ENCODE assay signal across 32 cellular contexts in the genomic region with DNA sequence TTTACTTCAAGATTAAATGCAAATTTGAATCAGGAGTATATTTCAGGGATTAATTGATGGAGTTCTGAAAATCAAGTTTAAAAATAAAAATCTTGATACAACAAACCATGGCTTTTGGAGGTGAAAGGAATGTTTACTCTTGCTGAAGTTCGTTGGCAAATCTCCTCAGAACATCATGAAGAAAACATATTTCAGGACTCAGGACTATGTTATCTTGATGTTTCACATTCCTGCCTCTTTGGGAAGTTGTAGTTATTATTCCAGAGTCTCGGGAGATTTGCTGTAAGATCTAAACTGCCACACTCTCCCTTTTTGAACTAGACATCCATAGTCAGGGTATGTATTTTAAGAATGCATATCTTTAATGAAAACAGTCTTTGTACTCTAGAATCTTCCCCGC.
A peak's percentile ranks its signal among the peaks of the same experiment; 100 is the strongest.
DNase-seq lines count a peak whose midpoint lies in the region; ATAC-seq, FAIRE-seq and TF ChIP-seq lines count a peak whose summit lies in the region.
"Had no signal": no experiment of that assay in that cellular context is flagged by ENCODE, and none has a peak within 500 bp of the region (broad histone marks: within the 10 kb centered on the region; RNA-seq: fewer than 3 reads in every experiment).

No MANE protein-coding gene starts in this region.

- no peak for ATAC-seq in HG03565 (IDR thresholded peaks at IDR 0.05; ENCODE audit: unreplicated experiment)
- ATAC-seq: A549; activated CD8-positive, alpha-beta memory T cell treated with anti-CD3 and anti-CD28 coated beads, Interleukin-2, amount 10 ng/mL, durations not matched to agents 7 days and 5 days; body of pancreas; HepG2; lower lobe of right lung; mucosa of descending colon; natural killer cell had no signal

- H3K4me3 Mint-ChIP-seq in nephron, result no peak overlapping the region
- H3K4me3 Mint-ChIP-seq: activated CD8-positive, alpha-beta memory T cell treated with anti-CD3 and anti-CD28 coated beads, Interleukin-2, amount 10 ng/mL, durations not matched to agents 7 days and 5 days; activated naive CD8-positive, alpha-beta T cell treated with anti-CD3 and anti-CD28 coated beads, Interleukin-2, amount 10 ng/mL, durations not matched to agents 7 days and 5 days; natural killer cell had no signal

- DNase-seq in EH (ENCODE audit: low read depth) (peak; percentile 13), amniotic epithelial cell (ENCODE audit: low read depth) (peak; percentile 75), NOMO-1 treated with dmso at 0.1 percent for 144 hours (lab: John Stamatoyannopoulos, UW; ENCODE audit: unreplicated experiment) (no peak), NCI-H526 (lab: John Stamatoyannopoulos, UW) (no peak), RCC 7860 (ENCODE audit: low spot score) (no peak)
- DNase-seq: activated CD4-positive, alpha-beta T cell treated with anti-CD3 and anti-CD28 coated beads, Interleukin-2, amount 50 U/mL, for 1 hour; activated CD4-positive, CD25-positive, alpha-beta regulatory T cell; activated CD8-positive, alpha-beta memory T cell treated with anti-CD3 and anti-CD28 coated beads, Interleukin-2, amount 10 ng/mL, durations not matched to agents 7 days and 5 days; activated gamma-delta T cell treated with Interleukin-2 at 50 U/mL for 16 hours; activated naive CD8-positive, alpha-beta T cell treated with anti-CD3 and anti-CD28 coated beads, Interleukin-2, amount 10 ng/mL, durations not matched to agents 7 days and 5 days; activated T-cell treated with anti-CD3 and anti-CD28 coated beads, Interleukin-2, amount 50 U/mL, for 48 hours; body of pancreas; Calu3; DMS79 treated with DMSO at 0.1 percent for 48 hours; effector CD4-positive, alpha-beta T cell; glutamatergic neuron; Karpas-422; lower lobe of right lung; mucosa of descending colon; natural killer cell; NCI-H1417; NCI-H2029; NCI-H526 treated with DMSO at 0.1 percent for 48 hours; RPMI8226; small intestine; stimulated activated naive CD4-positive, alpha-beta T cell treated with Interleukin-2 at 50 U/mL for 16 hours had no signal

- peak overlapping the region; percentile 31 to 64 (median 41) for H3K27ac Mint-ChIP-seq in nephron
- H3K27ac Mint-ChIP-seq: activated CD8-positive, alpha-beta memory T cell treated with anti-CD3 and anti-CD28 coated beads, Interleukin-2, amount 10 ng/mL, durations not matched to agents 7 days and 5 days; activated naive CD8-positive, alpha-beta T cell treated with anti-CD3 and anti-CD28 coated beads, Interleukin-2, amount 10 ng/mL, durations not matched to agents 7 days and 5 days; natural killer cell had no signal

- H3K27me3 Mint-ChIP-seq in nephron (ENCODE audit: low read depth), result no peaks in the 10 kb centered on the region
- H3K27me3 Mint-ChIP-seq: activated CD8-positive, alpha-beta memory T cell treated with anti-CD3 and anti-CD28 coated beads, Interleukin-2, amount 10 ng/mL, durations not matched to agents 7 days and 5 days had no signal

- peak; percentile 8 for FAIRE-seq in endometrium (lab: Jason Lieb, UNC)
- no peak for FAIRE-seq in RCC 7860 (lab: Jason Lieb, UNC)
- FAIRE-seq: A549, HepG2, keratinocyte, small intestine had no signal

- TF ChIP-seq CTCF in nephron (IDR thresholded peaks at IDR 0.05; ENCODE audit: unreplicated experiment in 3 of 3), result no peak

- no peaks in the 10 kb centered on the region for H3K9me3 Mint-ChIP-seq in nephron
- H3K9me3 Mint-ChIP-seq: activated naive CD8-positive, alpha-beta T cell treated with anti-CD3 and anti-CD28 coated beads, Interleukin-2, amount 10 ng/mL, durations not matched to agents 7 days and 5 days had no signal

- H3K4me1 Mint-ChIP-seq in nephron, result peaks cover 22% of the 10 kb centered on the region
- H3K4me1 Mint-ChIP-seq: activated CD8-positive, alpha-beta memory T cell treated with anti-CD3 and anti-CD28 coated beads, Interleukin-2, amount 10 ng/mL, durations not matched to agents 7 days and 5 days; natural killer cell had no signal

- H3K36me3 Mint-ChIP-seq in nephron (ENCODE audit: low read depth), result no peaks in the 10 kb centered on the region
- H3K36me3 Mint-ChIP-seq: activated CD8-positive, alpha-beta memory T cell treated with anti-CD3 and anti-CD28 coated beads, Interleukin-2, amount 10 ng/mL, durations not matched to agents 7 days and 5 days; activated naive CD8-positive, alpha-beta T cell treated with anti-CD3 and anti-CD28 coated beads, Interleukin-2, amount 10 ng/mL, durations not matched to agents 7 days and 5 days; natural killer cell had no signal

Comparison
In these comparisons a context has a peak if more than half of its experiments do, and no peak if none do; other contexts are left out.
1. DNase-seq: peak in EH (single experiment) and amniotic epithelial cell (single experiment); none in NOMO-1 treated with dmso at 0.1 percent for 144 hours (single experiment), NCI-H526 (0 of 2) and RCC 7860 (single experiment).